Comparison of ENCODE assay signal across 10 cellular contexts in the genomic region with DNA sequence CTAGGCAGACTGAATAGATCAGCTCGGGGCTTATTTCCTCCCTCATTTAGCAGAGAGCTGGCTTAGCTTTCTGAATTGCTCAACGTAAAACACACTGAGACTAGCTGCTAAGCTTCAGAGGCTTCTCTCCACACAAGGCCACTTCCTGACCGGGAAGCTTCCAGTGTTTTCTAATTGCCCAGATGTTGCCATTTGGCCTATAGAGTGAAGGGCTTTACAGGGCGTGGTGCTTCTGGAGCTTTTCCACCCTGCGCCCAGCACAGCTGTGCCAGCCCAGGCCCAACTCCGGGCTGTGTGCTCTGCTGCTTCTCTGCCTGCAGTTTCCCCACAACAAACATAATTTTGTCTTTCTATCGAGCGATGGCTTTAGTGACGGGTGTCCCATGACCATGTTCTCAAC. TPM values are rescaled to one million over a fixed set of nuclear protein-coding genes. Genes with fewer than 3 reads are reported as not detected.
DNase-seq lines count a peak whose midpoint lies in the region; ATAC-seq and TF ChIP-seq lines count a peak whose summit lies in the region.
"Had no signal": no experiment of that assay in that cellular context is flagged by ENCODE, and none has a peak within 500 bp of the region (broad histone marks: within the 10 kb centered on the region; RNA-seq: fewer than 3 reads in every experiment).

No MANE protein-coding gene starts in this region.

- H3K27me3 ChIP-seq in CD8-positive, alpha-beta memory T cell (ENCODE audit: insufficient read depth, low read length, poor library complexity, severe bottlenecking): no peaks in the 10 kb centered on the region
- H3K27me3 ChIP-seq in psoas muscle (ENCODE audit: insufficient read depth in 3 of 3, low read length in 2 of 3): no peaks in the 10 kb centered on the region

- intact Hi-C loops in left cardiac atrium (cut with DNase I): loop anchor here in 1 of 2 donors (5.0 kb wide), 1 partner anchor 142 kb away; no protein-coding TSS in a partner anchor
- intact Hi-C loops in psoas muscle (cut with DNase I): loop anchor here in 1 of 2 donors (5.0 kb wide), 1 partner anchor 67 kb away; no protein-coding TSS in a partner anchor

- H3K4me3 Mint-ChIP-seq in CD8-positive, alpha-beta memory T cell: peak overlapping the region in 5 of 7 donors; percentile 54 to 77 (median 67)

- no peak for DNase-seq in CD8-positive, alpha-beta memory T cell
- DNase-seq in SK-N-MC (ENCODE audit: low read depth, low spot score) (no peak), left cardiac atrium (no peak), psoas muscle (peak in 1 of 2 donors; percentile 55), NCI-H524 (lab: John Stamatoyannopoulos, UW) (no peak), NK-92 (lab: John Stamatoyannopoulos, UW; ENCODE audit: unreplicated experiment) (no peak), 8988T (no peak), germinal center (ENCODE audit: low spot score) (no peak)

- WGBS in psoas muscle, 3 donors: 41 to 52% (median 47%) methylated on average over 9 of the region's 9 CpGs

- H3K4me3 ChIP-seq in CD8-positive, alpha-beta memory T cell (ENCODE audit: low read length): no peak overlapping the region
- peak overlapping the region; percentile 56 for H3K4me3 ChIP-seq in SK-N-MC
- H3K4me3 ChIP-seq in psoas muscle: peak overlapping the region; percentile 57

- no peaks in the 10 kb centered on the region for H3K9me3 Mint-ChIP-seq in CD8-positive, alpha-beta memory T cell

- CTCF ChIA-PET in CD8-positive, alpha-beta memory T cell (lab: Charles Lee): interaction anchor here (0.7 to 8.6 kb wide), 7 partner anchors 11 to 263 kb away, joined by 3 to 147 read pairs (median 15); partner anchors contain the start of gene RTP3

- no peaks in the 10 kb centered on the region for H3K36me3 ChIP-seq in CD8-positive, alpha-beta memory T cell (ENCODE audit: insufficient read depth, low read length)
- H3K36me3 ChIP-seq in SK-N-MC (ENCODE audit: insufficient read depth, low read length) (no peaks in the 10 kb centered on the region), psoas muscle (ENCODE audit: insufficient read depth in 1 of 2, low read depth in 1 of 2) (no peaks in the 10 kb centered on the region)

- no peaks in the 10 kb centered on the region for H3K36me3 Mint-ChIP-seq in CD8-positive, alpha-beta memory T cell

- no peak overlapping the region for H3K27ac ChIP-seq in CD8-positive, alpha-beta memory T cell (ENCODE audit: low read depth, low read length)
- H3K27ac ChIP-seq in SK-N-MC (peak overlapping the region; percentile 98), psoas muscle (peak overlapping the region; percentile 86)

- no peak for TF ChIP-seq CTCF in psoas muscle (IDR thresholded peaks at IDR 0.05)

- H3K27me3 Mint-ChIP-seq in CD8-positive, alpha-beta memory T cell: peaks cover 4% of the 10 kb centered on the region in 2 donors

- POLR2A ChIA-PET in CD8-positive, alpha-beta memory T cell (lab: Charles Lee): interaction anchor here (1.3 kb wide), 1 partner anchor 140 kb away, joined by 5 read pairs; no protein-coding TSS in a partner anchor

- H3K27ac Mint-ChIP-seq in CD8-positive, alpha-beta memory T cell: peak overlapping the region in 1 of 8 donors; percentile 55

- peak overlapping the region; percentile 63 for H3K9ac ChIP-seq in SK-N-MC (ENCODE audit: insufficient read length)

- peaks cover 9 to 14% (median 12%) of the 10 kb centered on the region in 3 donors for H3K4me1 Mint-ChIP-seq in CD8-positive, alpha-beta memory T cell

- H3K4me1 ChIP-seq in CD8-positive, alpha-beta memory T cell (ENCODE audit: insufficient read depth, low read length): peaks cover 16% of the 10 kb centered on the region
- peaks cover 12% of the 10 kb centered on the region for H3K4me1 ChIP-seq in psoas muscle

- ATAC-seq in left cardiac atrium: peak; percentile 42 to 43
- ATAC-seq in psoas muscle: peak in 3 of 4 donors; percentile 25 to 53 (median 42)

- H3K9me3 ChIP-seq in CD8-positive, alpha-beta memory T cell (ENCODE audit: low read length): no peaks in the 10 kb centered on the region
- no peaks in the 10 kb centered on the region for H3K9me3 ChIP-seq in SK-N-MC (ENCODE audit: low read depth, low read length)
- no peaks in the 10 kb centered on the region for H3K9me3 ChIP-seq in psoas muscle

RNA-seq across cellular contexts. Expression of gene FAM240A, which starts 16.7 kb away (rescaled TPM):
- not detected for total RNA-seq in CD8-positive, alpha-beta memory T cell
- polyA plus RNA-seq in CD8-positive, alpha-beta memory T cell: not detected
- not detected for total RNA-seq in left cardiac atrium
- under 1 TPM in 1 of 4 donors, not detected in 3; 0.96 TPM for total RNA-seq in psoas muscle
- under 1 TPM; 0.01 to 0.14 (median 0.04) TPM for polyA plus RNA-seq in psoas muscle
- total RNA-seq: activated CD8-positive, alpha-beta memory T cell treated with anti-CD3 and anti-CD28 coated beads for 36 hours; glomerular endothelial cell had no signal
